Comparison of ENCODE assay signal across 17 cellular contexts in the genomic region with DNA sequence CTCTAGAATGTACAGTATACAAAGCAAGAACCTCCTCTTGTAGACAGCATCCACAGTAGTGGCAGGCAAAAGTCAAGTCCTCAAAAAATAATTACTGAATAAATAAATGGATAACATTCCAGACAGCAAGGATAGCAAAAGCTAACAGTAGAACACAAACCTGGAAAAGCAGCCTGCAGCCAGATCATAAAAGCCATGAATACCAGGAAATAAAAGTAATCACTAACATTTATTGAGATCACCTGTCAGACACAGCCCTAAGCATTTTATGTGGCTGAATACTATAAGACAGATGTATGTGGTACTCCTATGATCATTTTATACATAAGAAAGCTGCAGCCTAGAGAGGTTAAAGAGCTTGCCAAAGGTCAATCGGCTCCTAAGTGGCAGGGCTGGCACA. TPM values are rescaled to one million over a fixed set of nuclear protein-coding genes. Genes with fewer than 3 reads are reported as not detected.
A peak's percentile ranks its signal among the peaks of the same experiment; 100 is the strongest.
DNase-seq lines count a peak whose midpoint lies in the region; ATAC-seq and TF ChIP-seq lines count a peak whose summit lies in the region.
"Had no signal": no experiment of that assay in that cellular context is flagged by ENCODE, and none has a peak within 500 bp of the region (broad histone marks: within the 10 kb centered on the region; RNA-seq: fewer than 3 reads in every experiment).

No MANE protein-coding gene starts in this region.

- CTCF ChIA-PET in activated CD4-positive, alpha-beta T cell treated with anti-CD3 and anti-CD28 coated beads for 36 hours (lab: Charles Lee) = interaction anchor here (1.0 kb wide), 1 partner anchor 16 kb away, joined by 3 read pairs; no protein-coding TSS in a partner anchor

- H3K79me2 ChIP-seq in smooth muscle cell (ENCODE audit: low read depth) = peaks cover 15% of the 10 kb centered on the region

- H3K9me3 Mint-ChIP-seq in activated CD4-positive, alpha-beta T cell treated with anti-CD3 and anti-CD28 coated beads for 36 hours (ENCODE audit: low read depth) = no peaks in the 10 kb centered on the region
- no peaks in the 10 kb centered on the region for H3K9me3 Mint-ChIP-seq in endothelial cell (ENCODE audit: unreplicated experiment)
- H3K9me3 Mint-ChIP-seq in activated T-helper 17 cell treated with anti-CD3 and anti-CD28 coated beads, Interleukin-2, amount 50 U/mL, for 72 hours = no peaks in the 10 kb centered on the region
- H3K9me3 Mint-ChIP-seq: CD8-positive, alpha-beta memory T cell had no signal

- no peak overlapping the region for H3K4me3 ChIP-seq in LNCaP clone FGC (ENCODE audit: low read depth, low read length)
- no peak overlapping the region for H3K4me3 ChIP-seq in smooth muscle cell
- H3K4me3 ChIP-seq: A549 had no signal

- intact Hi-C loops in activated CD4-positive, alpha-beta T cell treated with anti-CD3 and anti-CD28 coated beads for 36 hours (cut with DNase I, micrococcal nuclease) = no loop called here

- no peak for DNase-seq in activated CD4-positive, alpha-beta T cell treated with anti-CD3 and anti-CD28 coated beads for 36 hours
- no peak for DNase-seq in activated CD4-positive, alpha-beta T cell treated with anti-CD3 and anti-CD28 coated beads, Interleukin-2, amount 50 U/mL, for 48 hours
- peak; percentile 62 for DNase-seq in LNCaP clone FGC (ENCODE audit: low read depth)
- no peak for DNase-seq in endothelial cell (ENCODE audit: low spot score)
- DNase-seq in smooth muscle cell (lab: John Stamatoyannopoulos, UW; ENCODE audit: unreplicated experiment) = no peak
- DNase-seq in stimulated activated CD4-positive, alpha-beta T cell treated with anti-CD3 and anti-CD28 coated beads, Interleukin-12 subunit alpha, Interleukin-12 subunit beta, amount 100 ng/mL, for 4 hours = no peak
- DNase-seq: CD8-positive, alpha-beta memory T cell; DMS79; H7; NCI-H2107; NCI-H524; NCI-H82; RPMI8226 had no signal

- peaks cover 14% of the 10 kb centered on the region for H3K4me1 ChIP-seq in smooth muscle cell (ENCODE audit: low read depth)

- H3K27me3 Mint-ChIP-seq in activated CD4-positive, alpha-beta T cell treated with anti-CD3 and anti-CD28 coated beads for 36 hours = no peaks in the 10 kb centered on the region
- peaks cover 1% of the 10 kb centered on the region for H3K27me3 Mint-ChIP-seq in endothelial cell (ENCODE audit: unreplicated experiment)
- no peaks in the 10 kb centered on the region for H3K27me3 Mint-ChIP-seq in activated T-helper 17 cell treated with anti-CD3 and anti-CD28 coated beads, Interleukin-2, amount 50 U/mL, for 72 hours
- H3K27me3 Mint-ChIP-seq: CD8-positive, alpha-beta memory T cell had no signal

- H3K9me3 ChIP-seq in smooth muscle cell (replicated peaks; ENCODE audit: low read depth) = no peaks in the 10 kb centered on the region
- H3K9me3 ChIP-seq: A549 had no signal

- H3F3A ChIP-seq in smooth muscle cell (ENCODE audit: low read depth) = peaks cover 15% of the 10 kb centered on the region

- peak overlapping the region; percentile 29 for H3K27ac Mint-ChIP-seq in activated CD4-positive, alpha-beta T cell treated with anti-CD3 and anti-CD28 coated beads for 36 hours
- peak overlapping the region; percentile 79 for H3K27ac Mint-ChIP-seq in endothelial cell (ENCODE audit: unreplicated experiment)
- H3K27ac Mint-ChIP-seq in activated T-helper 17 cell treated with anti-CD3 and anti-CD28 coated beads, Interleukin-2, amount 50 U/mL, for 72 hours = no peak overlapping the region

- POLR2A ChIA-PET in activated CD4-positive, alpha-beta T cell treated with anti-CD3 and anti-CD28 coated beads for 36 hours (lab: Charles Lee) = no interaction called here

- peaks cover 31% of the 10 kb centered on the region for H3K36me3 Mint-ChIP-seq in activated CD4-positive, alpha-beta T cell treated with anti-CD3 and anti-CD28 coated beads for 36 hours (ENCODE audit: low read depth)
- H3K36me3 Mint-ChIP-seq in endothelial cell (ENCODE audit: low read depth, unreplicated experiment) = peaks cover 16% of the 10 kb centered on the region
- H3K36me3 Mint-ChIP-seq in activated T-helper 17 cell treated with anti-CD3 and anti-CD28 coated beads, Interleukin-2, amount 50 U/mL, for 72 hours (ENCODE audit: low read depth) = peaks cover 92% of the 10 kb centered on the region

- TF ChIP-seq CTCF in LNCaP clone FGC (IDR thresholded peaks at IDR 0.05; ENCODE audit: control insufficient read depth, extremely low read depth, insufficient read depth) = no peak
- TF ChIP-seq CTCF in endothelial cell (IDR thresholded peaks at IDR 0.05; ENCODE audit: unreplicated experiment) = no peak
- no peak for TF ChIP-seq CTCF in smooth muscle cell (IDR thresholded peaks at IDR 0.05; ENCODE audit: borderline replicate concordance, insufficient read depth, poor library complexity, severe bottlenecking)

- peak overlapping the region; percentile 75 for H3K27ac ChIP-seq in smooth muscle cell (ENCODE audit: low read depth)
- H3K27ac ChIP-seq: KMS-11 had no signal

- no peaks in the 10 kb centered on the region for H4K20me1 ChIP-seq in smooth muscle cell (ENCODE audit: low read depth)

- H3K4me1 Mint-ChIP-seq in activated CD4-positive, alpha-beta T cell treated with anti-CD3 and anti-CD28 coated beads for 36 hours = peaks cover 2% of the 10 kb centered on the region
- peaks cover 28% of the 10 kb centered on the region for H3K4me1 Mint-ChIP-seq in endothelial cell (ENCODE audit: unreplicated experiment)
- no peaks in the 10 kb centered on the region for H3K4me1 Mint-ChIP-seq in activated T-helper 17 cell treated with anti-CD3 and anti-CD28 coated beads, Interleukin-2, amount 50 U/mL, for 72 hours

- no peak for ATAC-seq in activated CD4-positive, alpha-beta T cell treated with anti-CD3 and anti-CD28 coated beads for 36 hours
- ATAC-seq in GM19035 (IDR thresholded peaks at IDR 0.05; ENCODE audit: unreplicated experiment) = no peak
- no peak for ATAC-seq in activated T-helper 17 cell treated with anti-CD3 and anti-CD28 coated beads, Interleukin-2, amount 50 U/mL, for 72 hours (replicated peaks)
- ATAC-seq: A549 had no signal

- H3K4me2 ChIP-seq in smooth muscle cell = peak overlapping the region; percentile 40
- H3K4me2 ChIP-seq: A549, KMS-11 had no signal

- H3K27me3 ChIP-seq in smooth muscle cell (ENCODE audit: low read depth) = no peaks in the 10 kb centered on the region

- H3K36me3 ChIP-seq in smooth muscle cell (ENCODE audit: low read depth) = peaks cover 18% of the 10 kb centered on the region

- H3K9ac ChIP-seq in smooth muscle cell (ENCODE audit: low read depth) = no peak overlapping the region
- H3K9ac ChIP-seq: KMS-11 had no signal

- no peak overlapping the region for H3K4me3 Mint-ChIP-seq in activated CD4-positive, alpha-beta T cell treated with anti-CD3 and anti-CD28 coated beads for 36 hours
- no peak overlapping the region for H3K4me3 Mint-ChIP-seq in endothelial cell (ENCODE audit: unreplicated experiment)
- no peak overlapping the region for H3K4me3 Mint-ChIP-seq in activated T-helper 17 cell treated with anti-CD3 and anti-CD28 coated beads, Interleukin-2, amount 50 U/mL, for 72 hours
- H3K4me3 Mint-ChIP-seq: CD8-positive, alpha-beta memory T cell had no signal

- H2AFZ ChIP-seq in smooth muscle cell (ENCODE audit: low read depth) = no peak overlapping the region

- WGBS in smooth muscle cell (ENCODE audit: low lambda C conversion rate) = 96% methylated on average over 1 of the region's 1 CpG

RNA-seq across cellular contexts. Expression of a gene that starts 34.0 kb away (rescaled TPM):
- total RNA-seq in activated CD4-positive, alpha-beta T cell treated with anti-CD3 and anti-CD28 coated beads for 36 hours = 10 to 100 TPM; 42.7 to 45.3 TPM
- total RNA-seq in endothelial cell (ENCODE audit: unreplicated experiment) (43.4 TPM), smooth muscle cell (38.7 and 52.5 TPM in 2 replicates)
- polyA plus RNA-seq in smooth muscle cell = 35.9 and 39.6 TPM in 2 replicates
- 10 to 100 TPM; 27.3 to 49.7 TPM for total RNA-seq in activated T-helper 17 cell treated with anti-CD3 and anti-CD28 coated beads, Interleukin-2, amount 50 U/mL, for 72 hours
